ENCODE assay signal across 1 cellular context in the genomic region with DNA sequence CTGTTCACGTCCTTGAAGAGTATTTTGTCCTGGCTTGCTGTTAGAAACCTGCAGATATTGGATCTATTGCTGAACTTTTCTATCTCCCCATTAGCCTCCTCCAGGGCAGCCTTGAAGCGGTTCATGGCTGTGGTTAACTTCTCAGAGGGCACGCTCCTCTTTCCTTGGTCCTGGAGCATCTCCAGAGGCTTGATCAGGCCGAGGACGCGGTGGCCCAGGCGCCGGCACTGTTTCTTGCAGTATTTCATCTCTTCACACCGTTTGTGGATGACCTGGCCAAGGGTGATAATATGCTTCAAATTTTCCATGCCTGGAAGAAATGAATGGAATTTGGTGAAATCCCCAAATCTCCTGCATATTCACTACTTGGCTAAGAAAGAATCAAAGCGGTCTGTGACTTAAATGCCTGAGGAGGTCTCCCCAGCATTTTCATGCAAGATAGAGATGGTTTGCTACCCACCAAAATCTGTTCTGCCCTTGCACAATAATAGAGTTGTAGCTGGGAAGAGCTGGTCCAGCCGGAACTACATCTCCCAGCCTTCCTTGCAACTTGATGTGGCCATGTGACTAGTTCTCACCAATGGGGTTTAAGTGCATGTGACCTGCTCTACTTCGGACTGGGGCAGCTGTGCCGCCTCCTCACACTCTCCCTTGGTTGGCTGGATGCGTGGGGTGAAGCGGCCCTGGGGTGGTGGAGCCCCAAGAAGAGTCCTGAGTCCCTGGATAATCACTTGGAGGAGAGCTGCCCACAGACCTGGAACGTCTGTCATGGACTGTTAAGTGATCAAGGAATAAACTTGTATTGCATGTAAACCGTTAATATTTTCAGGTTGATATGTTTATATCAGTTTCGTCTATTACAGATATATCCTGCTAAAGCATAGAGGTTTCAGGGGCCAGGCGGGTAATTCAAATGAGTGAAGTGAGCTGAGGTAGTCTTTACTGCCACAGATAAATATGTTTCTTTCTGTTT.
TF ChIP-seq lines count a peak whose summit lies in the region.

No MANE protein-coding gene starts in this region.

TF ChIP-seq in WTC11, 78 proteins besides CTCF, POLR2A, EP300 and RAD21 (continued from another document):
- TF ChIP-seq, protein P1, sequence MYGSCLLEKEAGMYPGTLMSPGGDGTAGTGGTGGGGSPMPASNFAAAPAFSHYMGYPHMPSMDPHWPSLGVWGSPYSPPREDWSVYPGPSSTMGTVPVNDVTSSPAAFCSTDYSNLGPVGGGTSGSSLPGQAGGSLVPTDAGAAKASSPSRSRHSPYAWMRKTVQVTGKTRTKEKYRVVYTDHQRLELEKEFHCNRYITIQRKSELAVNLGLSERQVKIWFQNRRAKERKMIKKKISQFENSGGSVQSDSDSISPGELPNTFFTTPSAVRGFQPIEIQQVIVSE (CRISPR knock-in tag; IDR thresholded peaks at IDR 0.05; ENCODE audit: borderline replicate concordance) = no peak
- TF ChIP-seq NR2C2 (CRISPR knock-in tag; IDR thresholded peaks at IDR 0.05) = no peak
- TF ChIP-seq USF1 (CRISPR knock-in tag; IDR thresholded peaks at IDR 0.05) = peak; percentile 99
- no peak for TF ChIP-seq TCF7 (CRISPR knock-in tag; IDR thresholded peaks at IDR 0.05; ENCODE audit: low read depth)
- no peak for TF ChIP-seq SMAD3 (CRISPR knock-in tag; IDR thresholded peaks at IDR 0.05; ENCODE audit: borderline replicate concordance)
- no peak for TF ChIP-seq FOXJ3 (CRISPR knock-in tag; IDR thresholded peaks at IDR 0.05; ENCODE audit: borderline replicate concordance)
- no peak for TF ChIP-seq STAT6 (CRISPR knock-in tag; conservative IDR thresholded peaks at IDR 0.05; ENCODE audit: low read depth)
- 0 out of 2 replicates have a peak, but pooled peaks have one; percentile 45 for TF ChIP-seq MAX (CRISPR knock-in tag; IDR thresholded peaks at IDR 0.05)
- TF ChIP-seq, protein P2, sequence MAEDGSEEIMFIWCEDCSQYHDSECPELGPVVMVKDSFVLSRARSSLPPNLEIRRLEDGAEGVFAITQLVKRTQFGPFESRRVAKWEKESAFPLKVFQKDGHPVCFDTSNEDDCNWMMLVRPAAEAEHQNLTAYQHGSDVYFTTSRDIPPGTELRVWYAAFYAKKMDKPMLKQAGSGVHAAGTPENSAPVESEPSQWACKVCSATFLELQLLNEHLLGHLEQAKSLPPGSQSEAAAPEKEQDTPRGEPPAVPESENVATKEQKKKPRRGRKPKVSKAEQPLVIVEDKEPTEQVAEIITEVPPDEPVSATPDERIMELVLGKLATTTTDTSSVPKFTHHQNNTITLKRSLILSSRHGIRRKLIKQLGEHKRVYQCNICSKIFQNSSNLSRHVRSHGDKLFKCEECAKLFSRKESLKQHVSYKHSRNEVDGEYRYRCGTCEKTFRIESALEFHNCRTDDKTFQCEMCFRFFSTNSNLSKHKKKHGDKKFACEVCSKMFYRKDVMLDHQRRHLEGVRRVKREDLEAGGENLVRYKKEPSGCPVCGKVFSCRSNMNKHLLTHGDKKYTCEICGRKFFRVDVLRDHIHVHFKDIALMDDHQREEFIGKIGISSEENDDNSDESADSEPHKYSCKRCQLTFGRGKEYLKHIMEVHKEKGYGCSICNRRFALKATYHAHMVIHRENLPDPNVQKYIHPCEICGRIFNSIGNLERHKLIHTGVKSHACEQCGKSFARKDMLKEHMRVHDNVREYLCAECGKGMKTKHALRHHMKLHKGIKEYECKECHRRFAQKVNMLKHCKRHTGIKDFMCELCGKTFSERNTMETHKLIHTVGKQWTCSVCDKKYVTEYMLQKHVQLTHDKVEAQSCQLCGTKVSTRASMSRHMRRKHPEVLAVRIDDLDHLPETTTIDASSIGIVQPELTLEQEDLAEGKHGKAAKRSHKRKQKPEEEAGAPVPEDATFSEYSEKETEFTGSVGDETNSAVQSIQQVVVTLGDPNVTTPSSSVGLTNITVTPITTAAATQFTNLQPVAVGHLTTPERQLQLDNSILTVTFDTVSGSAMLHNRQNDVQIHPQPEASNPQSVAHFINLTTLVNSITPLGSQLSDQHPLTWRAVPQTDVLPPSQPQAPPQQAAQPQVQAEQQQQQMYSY (CRISPR knock-in tag; IDR thresholded peaks at IDR 0.05) = no peak
- TF ChIP-seq SOX15 (CRISPR knock-in tag; IDR thresholded peaks at IDR 0.05) = no peak
- TF ChIP-seq ZNF416 (CRISPR knock-in tag; IDR thresholded peaks at IDR 0.05) = no peak
- TF ChIP-seq GTF2I (CRISPR knock-in tag; conservative IDR thresholded peaks at IDR 0.05) = no peak
- peak; percentile 100 for TF ChIP-seq NFYB (CRISPR knock-in tag; conservative IDR thresholded peaks at IDR 0.05; ENCODE audit: low read depth)
- TF ChIP-seq NR3C1 (CRISPR knock-in tag; conservative IDR thresholded peaks at IDR 0.05; ENCODE audit: low read depth) = no peak
- no peak for TF ChIP-seq IRF2 (CRISPR knock-in tag; IDR thresholded peaks at IDR 0.05; ENCODE audit: borderline replicate concordance, low read depth)
